Comparison of ENCODE assay signal across 10 cellular contexts in the genomic region with DNA sequence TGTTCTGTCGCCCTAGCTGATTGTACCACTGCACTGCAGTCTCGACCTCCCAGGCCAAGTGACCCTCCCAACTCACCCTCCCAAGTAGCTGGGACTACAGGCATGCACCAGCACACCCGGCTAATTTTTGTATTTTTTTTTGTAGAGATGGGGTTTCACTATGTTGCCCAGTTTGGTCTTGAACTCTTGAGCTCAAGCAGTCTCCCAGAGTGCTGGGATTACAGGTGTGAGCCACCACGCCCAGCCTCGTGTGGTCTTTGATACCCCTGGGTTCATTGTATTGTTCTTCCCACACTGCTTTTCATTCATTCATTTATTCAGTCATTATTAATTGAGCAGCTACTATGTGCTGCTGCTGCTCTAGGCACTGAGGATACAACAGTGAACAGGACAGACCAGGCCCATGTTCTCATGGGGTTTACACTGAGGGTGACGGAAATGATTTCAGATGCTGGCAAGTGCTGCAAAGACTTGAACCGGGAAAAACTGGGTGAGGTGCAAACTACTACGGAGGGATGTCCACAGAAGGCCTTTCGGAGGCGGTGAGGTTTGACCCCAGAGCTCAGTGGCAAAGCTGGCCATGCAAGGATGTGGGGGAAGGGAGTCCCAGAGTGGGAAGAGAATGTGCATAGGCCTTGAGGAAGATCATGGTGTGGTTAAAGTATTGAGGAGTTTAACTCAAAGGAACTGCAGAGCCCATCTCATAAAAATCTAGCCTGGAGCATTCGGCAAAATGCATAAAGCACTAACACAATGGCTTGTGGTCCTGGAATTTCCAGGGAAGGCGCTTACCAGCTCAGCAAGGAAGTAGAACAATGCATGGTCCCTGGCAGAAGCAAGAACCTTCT. TPM values are rescaled to one million over a fixed set of nuclear protein-coding genes. Genes with fewer than 3 reads are reported as not detected.
DNase-seq lines count a peak whose midpoint lies in the region; ATAC-seq, FAIRE-seq and TF ChIP-seq lines count a peak whose summit lies in the region.
"Had no signal": no experiment of that assay in that cellular context is flagged by ENCODE, and none has a peak within 500 bp of the region (broad histone marks: within the 10 kb centered on the region; RNA-seq: fewer than 3 reads in every experiment).

No MANE protein-coding gene starts in this region.

- 65% methylated on average over 12 of the region's 12 CpGs for WGBS in GM12878 (ENCODE audit: insufficient coverage, insufficient replicate concordance, low lambda C conversion rate, missing lambda C conversion rate)

- peaks cover 90% of the 10 kb centered on the region for H3K79me2 ChIP-seq in DND-41 (ENCODE audit: insufficient read depth, low read length)
- H3K79me2 ChIP-seq in GM12878 (ENCODE audit: control insufficient read depth, insufficient read depth, low read length), result peaks cover 82% of the 10 kb centered on the region

- TF ChIP-seq POLR2A in GM12878 (IDR thresholded peaks at IDR 0.05; ENCODE audit: low read depth, low read length), result no peak

- DNase-seq in DND-41, result no peak
- peak; percentile 92 for DNase-seq in M059J (ENCODE audit: low read depth)
- no peak for DNase-seq in GM12878 (ENCODE audit: low read depth, low spot score)
- DNase-seq in nephron progenitor cell, result no peak
- DNase-seq in NCI-H1092 treated with DMSO at 0.1 percent for 48 hours (lab: John Stamatoyannopoulos, UW), result no peak
- no peak for DNase-seq in foreskin keratinocyte
- DNase-seq in NCI-H2029 (lab: John Stamatoyannopoulos, UW), result no peak
- DNase-seq in NCI-H526 treated with DMSO at 0.1 percent for 48 hours (lab: John Stamatoyannopoulos, UW), result no peak
- DNase-seq: kidney glomerular epithelial cell, NCI-H2081 had no signal

- no peak overlapping the region for H3K4me3 Mint-ChIP-seq in nephron progenitor cell

- POLR2A ChIA-PET in GM12878 (lab: Charles Lee), result interaction anchor here (1.0 to 2.8 kb wide), 6 partner anchors 9 to 72 kb away, joined by 3 to 21 read pairs (median 5); partner anchors contain the start of gene CEP20

- RAD21 ChIA-PET in GM12878 (lab: Charles Lee; ENCODE audit: unreplicated experiment), result interaction anchor here (0.7 to 2.9 kb wide), 4 partner anchors 9 to 72 kb away, joined by 3 to 16 read pairs (median 3); partner anchors contain the start of gene CEP20

- no peak for TF ChIP-seq EP300 in GM12878 (IDR thresholded peaks at IDR 0.05; ENCODE audit: borderline replicate concordance in 1 of 2, control insufficient read depth in 1 of 2, low read depth in 2 of 2, low read length in 2 of 2)

- peaks cover 3% of the 10 kb centered on the region for H3K27me3 Mint-ChIP-seq in nephron progenitor cell (ENCODE audit: low read depth, poor library complexity)

- SMC1A ChIA-PET in GM12878 (lab: Charles Lee; ENCODE audit: uncharacterized antibody, unreplicated experiment), result interaction anchor here (0.6 to 3.3 kb wide), 10 partner anchors 10 to 85 kb away, joined by 3 to 40 read pairs (median 5); no protein-coding TSS in a partner anchor

- in situ Hi-C loops in GM12878 (cut with MboI), result no loop called here

- TF ChIP-seq CTCF in DND-41 (IDR thresholded peaks at IDR 0.05; ENCODE audit: borderline replicate concordance, extremely low read depth, low read length, poor library complexity, severe bottlenecking) (no peak), GM12878 (IDR thresholded peaks at IDR 0.05 in 2 of 3, conservative IDR thresholded peaks at IDR 0.05 in 1 of 3; ENCODE audit: control insufficient read depth in 2 of 3, extremely low read depth in 1 of 3, insufficient read depth in 1 of 3, low read depth in 3 of 3, low read length in 3 of 3) (no peak), nephron progenitor cell (IDR thresholded peaks at IDR 0.05) (no peak), foreskin keratinocyte (conservative IDR thresholded peaks at IDR 0.05) (no peak)

- H2AFZ ChIP-seq in DND-41 (ENCODE audit: low read depth, low read length) (no peak overlapping the region), GM12878 (ENCODE audit: control insufficient read depth, low read depth, low read length) (no peak overlapping the region)

- CTCF ChIA-PET in GM12878 (lab: Yijun Ruan, JAX), result interaction anchor here (0.8 to 1.9 kb wide), 3 partner anchors 10 to 72 kb away, joined by 3 to 10 read pairs (median 3); partner anchors contain the start of gene CEP20

- peak overlapping the region; percentile 14 for H3K27ac Mint-ChIP-seq in nephron progenitor cell

- peaks cover 7% of the 10 kb centered on the region for H3K9me3 ChIP-seq in DND-41 (ENCODE audit: insufficient read depth, low read length, severe bottlenecking)
- H3K9me3 ChIP-seq in GM12878 (replicated peaks; ENCODE audit: control insufficient read depth, insufficient read depth, low read length), result peaks cover 15% of the 10 kb centered on the region; the same call in 2 of the 3 replicates

- H4K20me1 ChIP-seq in DND-41 (ENCODE audit: insufficient read depth, low read length) (peaks cover 13% of the 10 kb centered on the region), GM12878 (ENCODE audit: control insufficient read depth, insufficient read depth) (no peaks in the 10 kb centered on the region)

- peak overlapping the region; percentile 64 for H3K4me2 ChIP-seq in DND-41 (ENCODE audit: insufficient read depth, low read length)
- H3K4me2 ChIP-seq in GM12878 (ENCODE audit: control insufficient read depth, insufficient read depth), result peak overlapping the region; percentile 78

- peaks cover 35% of the 10 kb centered on the region for H3K4me1 Mint-ChIP-seq in nephron progenitor cell

- H3K9me3 Mint-ChIP-seq in nephron progenitor cell, result peaks cover 34% of the 10 kb centered on the region

- no peaks in the 10 kb centered on the region for H3K36me3 ChIP-seq in DND-41 (ENCODE audit: insufficient read depth, low read length)
- peaks cover 0 to 2% of the 10 kb centered on the region in 2 experiments; a peak in 2 of 4 replicates for H3K36me3 ChIP-seq in GM12878 (ENCODE audit: control insufficient read depth in 2 of 2, insufficient read depth in 2 of 2, low read length in 1 of 2)

- H3K27ac ChIP-seq in DND-41 (ENCODE audit: low read length) (peak overlapping the region; percentile 94), GM12878 (ENCODE audit: control insufficient read depth, insufficient read depth) (peak overlapping the region; percentile 85), foreskin keratinocyte (no peak overlapping the region)

- ATAC-seq in DND-41 (ENCODE audit: insufficient read depth, low read depth) (peak; percentile 11; the same call in 2 of the 3 replicates), GM12878 (peak; percentile 11; the same call in 1 of the 3 replicates), foreskin keratinocyte (no peak)

- H3K9ac ChIP-seq in DND-41 (ENCODE audit: low read depth, low read length), result peak overlapping the region; percentile 52
- H3K9ac ChIP-seq in GM12878 (ENCODE audit: control insufficient read depth, insufficient read depth, low read length), result peak overlapping the region; percentile 42; the same call in 1 of the 2 replicates

- peaks cover 51% of the 10 kb centered on the region for H3K36me3 Mint-ChIP-seq in nephron progenitor cell (ENCODE audit: low read depth)

- peaks cover 55% of the 10 kb centered on the region for H3K4me1 ChIP-seq in DND-41 (ENCODE audit: insufficient read depth, low read length)
- peaks cover 22% of the 10 kb centered on the region for H3K4me1 ChIP-seq in GM12878 (ENCODE audit: control insufficient read depth, insufficient read depth, low read length)
- H3K4me1 ChIP-seq in foreskin keratinocyte, result peaks cover 6% of the 10 kb centered on the region

- H3K4me3 ChIP-seq in DND-41 (ENCODE audit: low read depth in 1 of 2, low read length in 2 of 2) (peak overlapping the region in 1 of 2 experiments; percentile 25; a peak in 2 of 4 replicates), GM12878 (no peak overlapping the region)

- BruUV-seq in GM12878 (replicated peaks; lab: Mats Ljungman, UMichigan), result no TSS peak

- TF ChIP-seq RAD21 in GM12878 (IDR thresholded peaks at IDR 0.05; ENCODE audit: insufficient read depth, low read depth, low read length), result no peak

- intact Hi-C loops in GM12878 (cut with micrococcal nuclease; ENCODE audit: unreplicated experiment), result no loop called here

- no peak for FAIRE-seq in GM12878 (lab: Jason Lieb, UNC)

- no peaks in the 10 kb centered on the region for H3K27me3 ChIP-seq in DND-41 (ENCODE audit: insufficient read depth, low read length, poor library complexity)
- no peaks in the 10 kb centered on the region for H3K27me3 ChIP-seq in GM12878 (replicated peaks in 1 of 2; ENCODE audit: control insufficient read depth in 2 of 2, insufficient read depth in 2 of 2, low read length in 1 of 2)
- no peaks in the 10 kb centered on the region for H3K27me3 ChIP-seq in foreskin keratinocyte

TF ChIP-seq in GM12878, 131 proteins besides CTCF, POLR2A, EP300 and RAD21 (continues in another document):
- TF ChIP-seq, protein P1, sequence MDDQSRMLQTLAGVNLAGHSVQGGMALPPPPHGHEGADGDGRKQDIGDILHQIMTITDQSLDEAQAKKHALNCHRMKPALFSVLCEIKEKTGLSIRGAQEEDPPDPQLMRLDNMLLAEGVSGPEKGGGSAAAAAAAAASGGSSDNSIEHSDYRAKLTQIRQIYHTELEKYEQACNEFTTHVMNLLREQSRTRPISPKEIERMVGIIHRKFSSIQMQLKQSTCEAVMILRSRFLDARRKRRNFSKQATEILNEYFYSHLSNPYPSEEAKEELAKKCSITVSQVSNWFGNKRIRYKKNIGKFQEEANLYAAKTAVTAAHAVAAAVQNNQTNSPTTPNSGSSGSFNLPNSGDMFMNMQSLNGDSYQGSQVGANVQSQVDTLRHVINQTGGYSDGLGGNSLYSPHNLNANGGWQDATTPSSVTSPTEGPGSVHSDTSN (IDR thresholded peaks at IDR 0.05; ENCODE audit: insufficient replicate concordance, low read depth, low read length), result no peak

RNA-seq across cellular contexts. Expression of gene ABCC1, which starts 10.9 kb away (rescaled TPM):
- 11.3 and 21.5 TPM in 2 replicates for total RNA-seq in M059J (2014; rRNA removed; shearing (Covaris generic))
- total RNA-seq in GM12878 (2013; cell fraction: nucleolus; rRNA removed), result 142 and 148 TPM in 2 replicates
- 18.9 and 21.8 TPM in 2 replicates for total RNA-seq in GM12878 (2014; rRNA removed)
- 12.1 and 12.2 TPM in 2 replicates for total RNA-seq in GM12878 (2014; rRNA removed; fragmentation: Illumina TruSeq; extraction: Trizol)
- total RNA-seq in GM12878 (2021), result 41.7 and 44.6 TPM in 2 replicates
- 20.3 TPM for polyA plus RNA-seq in GM12878 (2011; ENCODE audit: low read depth)
- polyA plus RNA-seq in GM12878 (2011; rRNA removed), result 15.3 and 27.5 TPM in 2 replicates
- 26.7 and 30.6 TPM in 2 replicates for polyA plus RNA-seq in GM12878 (2011; cell fraction: cytosol; rRNA removed)
- 92.6 and 98.5 TPM in 2 replicates for polyA plus RNA-seq in GM12878 (2011; cell fraction: nucleus; rRNA removed)
- 27.1 and 43.7 TPM in 2 replicates for polyA plus RNA-seq in GM12878 (2012)
- polyA plus RNA-seq in GM12878 (2014; fragmentation: Illumina TruSeq; extraction: Trizol), result 19.1 and 21.7 TPM in 2 replicates
- 1 to 10 TPM; 3.2 to 4.8 TPM for polyA plus RNA-seq in GM12878 (2014; fragmentation: Nextera tagmentation; extraction: Ambion mirVana)
- polyA plus RNA-seq in GM12878 (2014; rRNA removed), result 16.9 and 20.6 TPM in 2 replicates
- 10 to 100 TPM in 1 of 2 experiments, 1 to 10 TPM in 1; 4.0 to 10.1 TPM for polyA plus RNA-seq in GM12878 (2016; fragmentation: Nextera tagmentation; extraction: Ambion mirVana)
- 84.9 and 110 TPM in 2 replicates for polyA minus RNA-seq in GM12878 (2011; rRNA and poly(A)+ RNA removed)
- polyA minus RNA-seq in GM12878 (2011; cell fraction: cytosol; rRNA and poly(A)+ RNA removed), result 20.8 and 28.8 TPM in 2 replicates
- polyA minus RNA-seq in GM12878 (2011; cell fraction: nucleus; rRNA and poly(A)+ RNA removed), result 39.2 and 69.1 TPM in 2 replicates
- total RNA-seq in foreskin keratinocyte, result 22.1 and 22.3 TPM in 2 replicates
- 7.0 and 8.9 TPM in 2 replicates for polyA plus RNA-seq in foreskin keratinocyte
